Comparison of ENCODE assay signal across 7 cellular contexts in the genomic region with DNA sequence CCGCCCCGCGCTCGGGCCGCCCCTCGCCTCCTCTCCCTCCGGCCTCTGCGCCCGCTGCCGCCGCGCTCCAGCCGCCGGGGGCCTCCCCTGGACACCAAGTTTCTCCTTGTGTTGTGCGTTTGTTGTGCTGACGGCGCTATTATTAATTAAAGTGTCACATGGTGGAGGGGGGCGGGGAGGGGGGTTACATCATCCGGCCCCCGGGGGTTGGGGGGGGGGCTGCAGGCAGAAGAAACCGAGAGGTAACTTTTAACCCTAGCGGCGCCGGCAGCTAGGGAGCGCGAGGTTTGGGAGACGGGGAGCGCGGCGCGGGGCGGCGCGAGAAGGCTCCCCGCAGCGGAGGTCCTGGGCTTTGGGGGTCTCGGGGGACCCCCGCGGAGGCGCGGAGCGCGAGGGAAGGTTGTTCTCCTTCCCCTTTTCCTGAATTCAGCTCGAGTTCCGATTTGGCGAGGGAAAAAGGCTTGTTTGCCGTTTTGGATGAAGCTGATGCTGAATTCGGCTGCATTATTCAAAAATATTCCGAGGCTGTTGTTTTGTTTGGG. TPM values are rescaled to one million over a fixed set of nuclear protein-coding genes. Genes with fewer than 3 reads are reported as not detected.
DNase-seq lines count a peak whose midpoint lies in the region; ATAC-seq and TF ChIP-seq lines count a peak whose summit lies in the region.

A gene (minus strand): TSS at position 117 of the 542 bp plus-strand sequence. CDS start 134 bp downstream, outside the sequence.

- no peak within 1 kb of the TSS for H3K27ac Mint-ChIP-seq in activated CD4-positive, alpha-beta memory T cell treated with anti-CD3 and anti-CD28 coated beads for 36 hours

- H3K4me3 ChIP-seq in kidney epithelial cell (ENCODE audit: low read depth, low read length): peak within 1 kb of the TSS; percentile 17

- intact Hi-C loops in activated CD4-positive, alpha-beta memory T cell treated with anti-CD3 and anti-CD28 coated beads for 36 hours (cut with micrococcal nuclease): no loop called here

- DNase-seq in activated CD4-positive, alpha-beta memory T cell treated with anti-CD3 and anti-CD28 coated beads for 36 hours: no peak
- DNase-seq in kidney epithelial cell (ENCODE audit: low read depth) (no peak), pons (ENCODE audit: low spot score) (no peak), SK-N-DZ (ENCODE audit: low spot score) (no peak)

- H3K4me1 Mint-ChIP-seq in activated CD4-positive, alpha-beta memory T cell treated with anti-CD3 and anti-CD28 coated beads for 36 hours (ENCODE audit: low read depth): peaks cover 34% of the 10 kb centered on the region

- POLR2A ChIA-PET in activated CD4-positive, alpha-beta memory T cell treated with anti-CD3 and anti-CD28 coated beads for 36 hours (lab: Charles Lee): interaction anchor here (0.6 kb wide), 1 partner anchor 172 kb away, joined by 3 read pairs; no protein-coding TSS in a partner anchor

- no peaks in the 10 kb centered on the region for H3K36me3 ChIP-seq in kidney epithelial cell (ENCODE audit: control insufficient read depth, insufficient read depth, low read length)

- H3K4me3 Mint-ChIP-seq in activated CD4-positive, alpha-beta memory T cell treated with anti-CD3 and anti-CD28 coated beads for 36 hours: peak within 1 kb of the TSS; percentile 60

- H3K27me3 Mint-ChIP-seq in activated CD4-positive, alpha-beta memory T cell treated with anti-CD3 and anti-CD28 coated beads for 36 hours: peaks cover 64% of the 10 kb centered on the region

- no peaks in the 10 kb centered on the region for H3K9me3 Mint-ChIP-seq in activated CD4-positive, alpha-beta memory T cell treated with anti-CD3 and anti-CD28 coated beads for 36 hours

- peaks cover 63% of the 10 kb centered on the region for H3K27me3 ChIP-seq in kidney epithelial cell (ENCODE audit: control insufficient read depth, insufficient read depth, low read length)

- CTCF ChIA-PET in activated CD4-positive, alpha-beta memory T cell treated with anti-CD3 and anti-CD28 coated beads for 36 hours (lab: Charles Lee): interaction anchor here (0.8 to 1.2 kb wide), 2 partner anchors 177 to 180 kb away, joined by 3 to 4 read pairs; no protein-coding TSS in a partner anchor

- no peak for TF ChIP-seq CTCF in kidney epithelial cell (IDR thresholded peaks at IDR 0.05; ENCODE audit: insufficient read depth, low read length, poor library complexity, severe bottlenecking)

- H3K36me3 Mint-ChIP-seq in activated CD4-positive, alpha-beta memory T cell treated with anti-CD3 and anti-CD28 coated beads for 36 hours: no peaks in the 10 kb centered on the region

- ATAC-seq in GM18498 (IDR thresholded peaks at IDR 0.05; ENCODE audit: unreplicated experiment): peak; percentile 32
- peak; percentile 19 for ATAC-seq in HG03354 (IDR thresholded peaks at IDR 0.05; ENCODE audit: poor library complexity, severe bottlenecking, unreplicated experiment)
- ATAC-seq in HG03439 (IDR thresholded peaks at IDR 0.05; ENCODE audit: unreplicated experiment): no peak

RNA-seq across cellular contexts. Expression of the gene that starts here (rescaled TPM):
- not detected for total RNA-seq in activated CD4-positive, alpha-beta memory T cell treated with anti-CD3 and anti-CD28 coated beads for 36 hours
- total RNA-seq in kidney epithelial cell: 3.5 TPM in 2 replicates
- 8.6 and 9.1 TPM in 2 replicates for polyA plus RNA-seq in SK-N-DZ (2014; cell fraction: cytosol; rRNA removed)
- 3.0 and 3.3 TPM in 2 replicates for polyA plus RNA-seq in SK-N-DZ (2014; cell fraction: nucleus; rRNA removed)
